Comparison of ENCODE assay signal across 9 cellular contexts in genomic region chr17:79135011-79135410, GRCh38.
"Had no signal": no experiment of that assay in that cellular context is flagged by ENCODE, and none has a peak within 500 bp of the region (broad histone marks: within the 10 kb centered on the region; RNA-seq: fewer than 3 reads in every experiment).

No MANE protein-coding gene starts in this region.

- H3K9me3 Mint-ChIP-seq: GM23338, HFFc6 had no signal

- H3K4me1 Mint-ChIP-seq: IgD-negative memory B cell had no signal

- H3K27ac ChIP-seq: HL-60, KMS-11 had no signal

- H3K4me3 ChIP-seq: GM23338 had no signal

- H3K36me3 Mint-ChIP-seq: IgD-negative memory B cell had no signal

- H2AFZ ChIP-seq: GM23338 had no signal

- DNase-seq: H9, HFFc6, KBM-7 had no signal

- H3K27ac Mint-ChIP-seq: GM23338, H9, HFFc6, IgD-negative memory B cell had no signal

- H3K9ac ChIP-seq: KMS-11 had no signal

- H3K4me3 Mint-ChIP-seq: GM23338, H9, HFFc6, IgD-negative memory B cell had no signal

- ATAC-seq: GM23338, HCT116, HepG2 had no signal

- H3K4me2 ChIP-seq: GM23338, KMS-11 had no signal
